ENCODE assay signal across 15 cellular contexts in the genomic region with DNA sequence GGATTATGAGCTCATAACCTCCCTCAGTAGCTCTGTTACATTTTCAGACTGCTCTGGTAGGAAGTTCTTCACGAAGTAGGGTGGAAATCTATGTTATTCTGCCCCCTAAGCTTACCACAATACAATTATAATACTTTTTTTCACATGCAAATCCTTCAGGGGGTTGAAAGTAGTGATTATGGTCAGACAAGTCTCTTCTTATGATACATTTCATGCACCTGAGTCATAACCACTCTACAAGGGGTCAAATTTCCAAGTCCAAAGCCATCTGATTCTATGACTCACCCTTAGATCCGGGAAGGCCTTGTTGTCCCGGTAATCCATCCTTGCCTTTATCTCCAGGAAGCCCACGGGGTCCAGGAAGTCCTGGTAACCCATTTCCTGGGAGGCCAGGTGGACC.
A peak's percentile ranks its signal among the peaks of the same experiment; 100 is the strongest.
DNase-seq lines count a peak whose midpoint lies in the region; ATAC-seq, FAIRE-seq and TF ChIP-seq lines count a peak whose summit lies in the region.
"Had no signal": no experiment of that assay in that cellular context is flagged by ENCODE, and none has a peak within 500 bp of the region (broad histone marks: within the 10 kb centered on the region; RNA-seq: fewer than 3 reads in every experiment).

No MANE protein-coding gene starts in this region.

- 24 to 54% (median 33%) methylated on average over 4 of the region's 4 CpGs for WGBS in small intestine, 3 donors

- ATAC-seq in RWPE2 (ENCODE audit: low read depth): peak; percentile 97
- ATAC-seq: gastroesophageal sphincter; stimulated activated naive B cell treated with anti-CD40 and anti-IgM and Interleukin-4, amounts not matched to agents 10 μg/mL and 1 μg/mL and 100 μg/mL, for 72 hours had no signal

- peak overlapping the region; percentile 34 for H3K27ac ChIP-seq in RWPE2 (ENCODE audit: poor library complexity, severe bottlenecking)
- H3K27ac ChIP-seq in small intestine (ENCODE audit: low read depth in 1 of 2, low read length in 1 of 2): no peak overlapping the region
- H3K27ac ChIP-seq: ovary, SJSA1 had no signal

- FAIRE-seq in small intestine (lab: Jason Lieb, UNC): no peak

- H3K36me3 ChIP-seq in RWPE2 (ENCODE audit: low read depth) (no peaks in the 10 kb centered on the region; the same call in 1 of the 2 replicates), small intestine (ENCODE audit: control insufficient read depth in 2 of 2, insufficient read depth in 2 of 2, low read length in 2 of 2) (no peaks in the 10 kb centered on the region)
- H3K36me3 ChIP-seq: ovary, SJSA1 had no signal

- no peak overlapping the region for H3K4me3 ChIP-seq in RWPE2 (ENCODE audit: severe bottlenecking)
- H3K4me3 ChIP-seq in fibroblast of mammary gland (ENCODE audit: control insufficient read depth, low read depth, low read length): no peak overlapping the region
- H3K4me3 ChIP-seq in small intestine (ENCODE audit: low read depth in 1 of 2, low read length in 2 of 2): no peak overlapping the region
- H3K4me3 ChIP-seq: gastroesophageal sphincter, ovary, SJSA1 had no signal

- peak; percentile 10 for DNase-seq in GM04504 (ENCODE audit: low read depth)
- no peak for DNase-seq in RWPE2 (ENCODE audit: low spot score)
- peak; percentile 94 for DNase-seq in fibroblast of mammary gland (ENCODE audit: low read depth)
- peak; percentile 75 for DNase-seq in small intestine
- DNase-seq in activated CD4-positive, alpha-beta T cell treated with anti-CD3 and anti-CD28 coated beads, Interleukin-2, amount 50 U/mL, for 48 hours: no peak
- DNase-seq in stimulated activated CD4-positive, alpha-beta T cell treated with anti-CD3 and anti-CD28 coated beads, Interleukin-15, amount 100 ng/mL, for 24 hours: no peak
- no peak for DNase-seq in cerebellar nuclear complex (lab: John Stamatoyannopoulos, UW)
- DNase-seq: activated CD4-positive, alpha-beta T cell treated with anti-CD3 and anti-CD28 coated beads for 1 hour; NCI-H1105; NCI-H748 treated with DMSO at 0.1 percent for 48 hours; ovary; stimulated activated CD4-positive, alpha-beta T cell treated with anti-CD3 and anti-CD28 coated beads, Interleukin-1b, Interleukin-23, amount 100 ng/mL, for 48 hours; stimulated activated naive B cell treated with anti-CD40 and anti-IgM and Interleukin-4, amounts not matched to agents 10 μg/mL and 1 μg/mL and 100 μg/mL, for 72 hours had no signal

- H3K4me1 ChIP-seq in RWPE2 (ENCODE audit: insufficient read depth, poor library complexity, severe bottlenecking): peaks cover 10% of the 10 kb centered on the region
- H3K4me1 ChIP-seq in small intestine (ENCODE audit: control insufficient read depth in 2 of 2, insufficient read depth in 1 of 2, low read depth in 1 of 2, low read length in 1 of 2): no peaks in the 10 kb centered on the region
- H3K4me1 ChIP-seq: SJSA1 had no signal

- H3K9me3 ChIP-seq in RWPE2 (ENCODE audit: severe bottlenecking): no peaks in the 10 kb centered on the region
- H3K9me3 ChIP-seq in small intestine (ENCODE audit: control insufficient read depth, low read depth): no peaks in the 10 kb centered on the region
- H3K9me3 ChIP-seq: gastroesophageal sphincter, ovary, SJSA1 had no signal

- TF ChIP-seq CTCF in RWPE2 (IDR thresholded peaks at IDR 0.05; ENCODE audit: poor library complexity, severe bottlenecking) (no peak), fibroblast of mammary gland (conservative IDR thresholded peaks at IDR 0.05; ENCODE audit: control insufficient read depth, insufficient read depth, low read depth, low read length) (no peak)

- H3K27me3 ChIP-seq in RWPE2 (ENCODE audit: insufficient read depth, poor library complexity, severe bottlenecking): no peaks in the 10 kb centered on the region
- no peaks in the 10 kb centered on the region for H3K27me3 ChIP-seq in small intestine (ENCODE audit: control insufficient read depth in 2 of 2, insufficient read depth in 2 of 2, low read length in 2 of 2)
- H3K27me3 ChIP-seq: gastroesophageal sphincter, ovary, SJSA1 had no signal

Comparison
In these comparisons a context has a peak if more than half of its experiments do, and no peak if none do; other contexts are left out.
1. DNase-seq: peak in GM04504 (single experiment), fibroblast of mammary gland (single experiment) and small intestine (single experiment); none in RWPE2 (single experiment), activated CD4-positive, alpha-beta T cell treated with anti-CD3 and anti-CD28 coated beads, Interleukin-2, amount 50 U/mL, for 48 hours (0 of 2), stimulated activated CD4-positive, alpha-beta T cell treated with anti-CD3 and anti-CD28 coated beads, Interleukin-15, amount 100 ng/mL, for 24 hours (single experiment) and cerebellar nuclear complex (0 of 2).